ENCODE assay signal across 8 cellular contexts in genomic region chr22:29310863-29311339, GRCh38. TPM values are rescaled to one million over a fixed set of nuclear protein-coding genes. Genes with fewer than 3 reads are reported as not detected.
DNase-seq lines count a peak whose midpoint lies in the region; ATAC-seq, FAIRE-seq and TF ChIP-seq lines count a peak whose summit lies in the region.

No MANE protein-coding gene starts in this region.

- no peak overlapping the region for H3K27ac Mint-ChIP-seq in CD8-positive, alpha-beta T cell
- peak overlapping the region; percentile 95 for H3K27ac Mint-ChIP-seq in MCF 10A (ENCODE audit: low read depth, unreplicated experiment)

- 12 to 15% (median 15%) methylated on average over 16 to 18 of the region's 18 CpGs for WGBS in small intestine, 3 donors

- POLR2A ChIA-PET in CD8-positive, alpha-beta T cell (lab: Charles Lee), result no interaction called here
- POLR2A ChIA-PET in MCF 10A (lab: Yijun Ruan, JAX), result interaction anchor here (0.7 to 1.4 kb wide), 5 partner anchors 10 to 712 kb away, joined by 3 to 4 read pairs (median 3); no protein-coding TSS in a partner anchor

- intact Hi-C loops in CD8-positive, alpha-beta T cell (cut with DNase I, micrococcal nuclease), result no loop called here
- intact Hi-C loops in MCF 10A (cut with micrococcal nuclease), result no loop called here

- peak in 4 of 7 experiments; percentile 10 to 47 (median 40) for DNase-seq in CD8-positive, alpha-beta T cell
- DNase-seq in HT-29 (ENCODE audit: low spot score), result peak; percentile 99
- peak in 4 of 5 experiments; percentile 14 to 43 (median 24) for DNase-seq in T-helper 2 cell
- peak; percentile 97 for DNase-seq in MCF 10A (ENCODE audit: unreplicated experiment)
- peak; percentile 89 for DNase-seq in inferior parietal cortex (ENCODE audit: extremely low spot score)
- peak; percentile 76 for DNase-seq in small intestine

- H3K27ac ChIP-seq in CD8-positive, alpha-beta T cell (ENCODE audit: low read depth, low read length), result no peak overlapping the region
- H3K27ac ChIP-seq in small intestine (ENCODE audit: low read depth in 1 of 2, low read length in 1 of 2), result peak overlapping the region in 1 of 2 donors; percentile 82

- H3K4me3 Mint-ChIP-seq in CD8-positive, alpha-beta T cell, result no peak overlapping the region
- H3K4me3 Mint-ChIP-seq in MCF 10A (ENCODE audit: unreplicated experiment), result no peak overlapping the region

- H3K27me3 ChIP-seq in CD8-positive, alpha-beta T cell (ENCODE audit: insufficient read depth, low read length), result peaks cover 20% of the 10 kb centered on the region
- peaks cover 10 to 14% of the 10 kb centered on the region in 2 donors for H3K27me3 ChIP-seq in small intestine (ENCODE audit: control insufficient read depth in 2 of 2, insufficient read depth in 2 of 2, low read length in 2 of 2)

- peaks cover 24% of the 10 kb centered on the region for H3K4me1 ChIP-seq in CD8-positive, alpha-beta T cell (ENCODE audit: insufficient read depth, low read length)
- H3K4me1 ChIP-seq in small intestine (ENCODE audit: control insufficient read depth in 2 of 2, insufficient read depth in 1 of 2, low read depth in 1 of 2, low read length in 1 of 2), result peaks cover 7 to 18% of the 10 kb centered on the region in 2 donors

- H3K36me3 Mint-ChIP-seq in CD8-positive, alpha-beta T cell, result no peaks in the 10 kb centered on the region
- H3K36me3 Mint-ChIP-seq in MCF 10A (ENCODE audit: insufficient read depth, unreplicated experiment), result peaks cover 10% of the 10 kb centered on the region

- CTCF ChIA-PET in CD8-positive, alpha-beta T cell (lab: Charles Lee), result interaction anchor here (0.8 kb wide), 1 partner anchor 48 kb away, joined by 3 read pairs; no protein-coding TSS in a partner anchor
- CTCF ChIA-PET in MCF 10A (lab: Yijun Ruan, JAX), result interaction anchor here (0.5 kb wide), 1 partner anchor 758 kb away, joined by 3 read pairs; no protein-coding TSS in a partner anchor

- peaks cover 32% of the 10 kb centered on the region for H3K27me3 Mint-ChIP-seq in CD8-positive, alpha-beta T cell (ENCODE audit: low read depth)
- H3K27me3 Mint-ChIP-seq in MCF 10A (ENCODE audit: insufficient read depth, unreplicated experiment), result peaks cover 15% of the 10 kb centered on the region

- H3K4me3 ChIP-seq in CD8-positive, alpha-beta T cell (ENCODE audit: low read depth, low read length), result no peak overlapping the region
- no peak overlapping the region for H3K4me3 ChIP-seq in small intestine (ENCODE audit: low read depth in 1 of 2, low read length in 2 of 2)

- no peaks in the 10 kb centered on the region for H3K9me3 Mint-ChIP-seq in CD8-positive, alpha-beta T cell
- H3K9me3 Mint-ChIP-seq in MCF 10A (ENCODE audit: unreplicated experiment), result no peaks in the 10 kb centered on the region

- H3K9me3 ChIP-seq in CD8-positive, alpha-beta T cell (ENCODE audit: low read length), result no peaks in the 10 kb centered on the region
- no peaks in the 10 kb centered on the region for H3K9me3 ChIP-seq in small intestine (ENCODE audit: control insufficient read depth, low read depth)

- no peak for TF ChIP-seq CTCF in CD8-positive, alpha-beta T cell (IDR thresholded peaks at IDR 0.05)
- no peak for TF ChIP-seq CTCF in MCF 10A (IDR thresholded peaks at IDR 0.05; ENCODE audit: unreplicated experiment)

- ATAC-seq in CD8-positive, alpha-beta T cell, result no peak
- ATAC-seq in HG03521 (IDR thresholded peaks at IDR 0.05; ENCODE audit: unreplicated experiment), result no peak
- ATAC-seq in GM19397 (IDR thresholded peaks at IDR 0.05; ENCODE audit: unreplicated experiment), result no peak

- peaks cover 31% of the 10 kb centered on the region for H3K4me1 Mint-ChIP-seq in CD8-positive, alpha-beta T cell (ENCODE audit: low read depth)
- H3K4me1 Mint-ChIP-seq in MCF 10A (ENCODE audit: insufficient read depth, unreplicated experiment), result peaks cover 26% of the 10 kb centered on the region

- H3K36me3 ChIP-seq in CD8-positive, alpha-beta T cell (ENCODE audit: insufficient read depth, low read length), result no peaks in the 10 kb centered on the region
- H3K36me3 ChIP-seq in small intestine (ENCODE audit: control insufficient read depth in 2 of 2, insufficient read depth in 2 of 2, low read length in 2 of 2), result no peaks in the 10 kb centered on the region

- no TSS peak for BruUV-seq in MCF 10A (replicated peaks; lab: Mats Ljungman, UMichigan)

- FAIRE-seq in small intestine (lab: Jason Lieb, UNC), result no peak

RNA-seq across cellular contexts. Expression of gene GAS2L1, which starts 4.5 kb away (rescaled TPM):
- not detected for total RNA-seq in CD8-positive, alpha-beta T cell
- total RNA-seq in HT-29 (2014; rRNA removed; shearing (Covaris generic)), result 23.7 and 25.2 TPM in 2 replicates
- total RNA-seq in MCF 10A (2022), result 15.3 and 17.2 TPM in 2 replicates
- 10 to 100 TPM; 26.2 to 49.0 (median 31.8) TPM for polyA plus RNA-seq in small intestine

RNA-seq across cellular contexts. Expression of gene RASL10A, which starts 4.6 kb away (rescaled TPM):
- total RNA-seq in CD8-positive, alpha-beta T cell, result under 1 TPM; 0.44 to 0.49 TPM
- total RNA-seq in HT-29 (2014; rRNA removed; shearing (Covaris generic)), result 0.99 and 2.1 TPM in 2 replicates
- total RNA-seq in MCF 10A (2022), result 0.52 and 0.82 TPM in 2 replicates
- polyA plus RNA-seq in small intestine, result 1 to 10 TPM; 3.7 to 4.1 (median 4.0) TPM

RNA-seq across cellular contexts. Expression of gene EWSR1, which starts 42.8 kb away (rescaled TPM):
- total RNA-seq in CD8-positive, alpha-beta T cell, result 100 to 1,000 TPM; 326 to 352 TPM
- 372 TPM in 2 replicates for total RNA-seq in HT-29 (2014; rRNA removed; shearing (Covaris generic))
- 403 and 486 TPM in 2 replicates for total RNA-seq in MCF 10A (2022)
- 100 to 1,000 TPM; 145 to 191 (median 181) TPM for polyA plus RNA-seq in small intestine

RNA-seq across cellular contexts. Expression of gene RHBDD3, which starts 43.1 kb away (rescaled TPM):
- total RNA-seq in CD8-positive, alpha-beta T cell, result 10 to 100 TPM; 10.2 to 10.9 TPM
- total RNA-seq in HT-29 (2014; rRNA removed; shearing (Covaris generic)), result 60.8 and 72.4 TPM in 2 replicates
- total RNA-seq in MCF 10A (2022), result 32.5 and 48.0 TPM in 2 replicates
- 10 to 100 TPM; 13.6 to 43.1 (median 14.6) TPM for polyA plus RNA-seq in small intestine

Comparison
In these comparisons a context has a peak if more than half of its experiments do, and no peak if none do; other contexts are left out.
1. DNase-seq: peak in every context shown above with its lines; median percentile 99 in HT-29; 97 in MCF 10A; 89 in inferior parietal cortex; 76 in small intestine; 40 in CD8-positive, alpha-beta T cell; 24 in T-helper 2 cell.
2. RNA of gene GAS2L1, which starts 4.5 kb away (total RNA-seq): 23.7 to 25.2 TPM in HT-29 and 15.3 to 17.2 TPM in MCF 10A; not detected in CD8-positive, alpha-beta T cell; every median in the first group is over 10 times any median in the second.